Comparison of ENCODE assay signal across 30 cellular contexts in genomic region chr12:17283563-17283962, GRCh38.
"Had no signal": no experiment of that assay in that cellular context is flagged by ENCODE, and none has a peak within 500 bp of the region (broad histone marks: within the 10 kb centered on the region; RNA-seq: fewer than 3 reads in every experiment).

No MANE protein-coding gene starts in this region.

- H3K27ac ChIP-seq: ascending aorta, breast epithelium, cardiac muscle cell, colonic mucosa, WERI-Rb-1 had no signal

- H3K27me3 Mint-ChIP-seq: activated B cell treated with CpG ODN at 0.5 μM for 24 hours; activated CD8-positive, alpha-beta T cell treated with anti-CD3 and anti-CD28 coated beads for 36 hours; activated naive CD4-positive, alpha-beta T cell treated with anti-CD3 and anti-CD28 coated beads, Interleukin-2, amount 50 U/mL, for 24 hours; activated naive CD8-positive, alpha-beta T cell treated with anti-CD3 and anti-CD28 coated beads, Interleukin-2, amount 10 ng/mL, durations not matched to agents 7 days and 5 days; T-cell had no signal

- H3K27ac Mint-ChIP-seq: activated B cell treated with CpG ODN at 0.5 μM for 24 hours; activated CD8-positive, alpha-beta T cell treated with anti-CD3 and anti-CD28 coated beads for 36 hours; activated naive CD4-positive, alpha-beta T cell treated with anti-CD3 and anti-CD28 coated beads for 36 hours; activated naive CD4-positive, alpha-beta T cell treated with anti-CD3 and anti-CD28 coated beads, Interleukin-2, amount 50 U/mL, for 24 hours; activated naive CD8-positive, alpha-beta T cell treated with anti-CD3 and anti-CD28 coated beads, Interleukin-2, amount 10 ng/mL, durations not matched to agents 7 days and 5 days; activated T-helper 2 cell treated with anti-CD3 and anti-CD28 coated beads, Interferon-gamma antibody, Interleukin-2, Interleukin-4, amounts not matched to agents 10 μg/mL and 5 μg/mL and 100 μg/mL, durations not matched to agents 14 hours and 24 hours and 36 hours; brain; T-cell; T-helper 1 cell treated with Interleukin-12 subunit alpha and Interleukin-12 subunit beta and Interleukin-4 antibody, amounts not matched to agents 30 μg/mL and 1 μg/mL, for 36 hours; T-helper 2 cell treated with Interferon-gamma antibody and Interleukin-4, amounts not matched to agents 5 μg/mL and 100 μg/mL, for 36 hours had no signal

- DNase-seq: activated B cell treated with CpG ODN at 0.5 μM for 24 hours; activated CD4-positive, alpha-beta T cell treated with anti-CD3 and anti-CD28 coated beads for 48 hours; activated CD4-positive, alpha-beta T cell treated with anti-CD3 and anti-CD28 coated beads, Interleukin-2, amount 50 U/mL, for 1 hour; activated CD4-positive, alpha-beta T cell treated with anti-CD3 and anti-CD28 coated beads, Interleukin-2, amount 50 U/mL, for 48 hours; activated CD8-positive, alpha-beta memory T cell treated with anti-CD3 and anti-CD28 coated beads for 24 hours; activated CD8-positive, alpha-beta T cell treated with anti-CD3 and anti-CD28 coated beads for 36 hours; activated effector memory CD4-positive, alpha-beta T cell treated with anti-CD3 and anti-CD28 coated beads, Interleukin-2, amount 50 U/mL, for 16 hours; activated naive CD4-positive, alpha-beta T cell treated with anti-CD3 and anti-CD28 coated beads for 36 hours; activated naive CD8-positive, alpha-beta T cell treated with anti-CD3 and anti-CD28 coated beads, Interleukin-2, amount 10 ng/mL, durations not matched to agents 7 days and 5 days; activated T-cell treated with anti-CD3 and anti-CD28 coated beads, Interleukin-2, amount 50 U/mL, for 4 hours; central memory CD4-positive, alpha-beta T cell; cerebellar nuclear complex; colonic mucosa; effector CD8-positive, alpha-beta T cell; foreskin fibroblast; head of caudate nucleus; T-cell; T1000; WERI-Rb-1 had no signal

- H3K4me1 ChIP-seq: ascending aorta, breast epithelium, colonic mucosa had no signal

- H3K4me3 Mint-ChIP-seq: activated B cell treated with CpG ODN at 0.5 μM for 24 hours; activated CD8-positive, alpha-beta T cell treated with anti-CD3 and anti-CD28 coated beads for 36 hours; activated naive CD4-positive, alpha-beta T cell treated with anti-CD3 and anti-CD28 coated beads for 36 hours; activated naive CD4-positive, alpha-beta T cell treated with anti-CD3 and anti-CD28 coated beads, Interleukin-2, amount 50 U/mL, for 24 hours; activated naive CD8-positive, alpha-beta T cell treated with anti-CD3 and anti-CD28 coated beads, Interleukin-2, amount 10 ng/mL, durations not matched to agents 7 days and 5 days; activated T-cell treated with anti-CD3 and anti-CD28 coated beads, Interleukin-2, amount 50 U/mL, for 4 hours; brain; T-cell; T-helper 1 cell treated with Interleukin-12 subunit alpha and Interleukin-12 subunit beta and Interleukin-4 antibody, amounts not matched to agents 30 μg/mL and 1 μg/mL, for 36 hours; T-helper 2 cell treated with Interferon-gamma antibody and Interleukin-4, amounts not matched to agents 5 μg/mL and 100 μg/mL, for 36 hours had no signal

- H3K4me1 Mint-ChIP-seq: activated B cell treated with CpG ODN at 0.5 μM for 24 hours; activated naive CD4-positive, alpha-beta T cell treated with anti-CD3 and anti-CD28 coated beads, Interleukin-2, amount 50 U/mL, for 24 hours; activated naive CD8-positive, alpha-beta T cell treated with anti-CD3 and anti-CD28 coated beads, Interleukin-2, amount 10 ng/mL, durations not matched to agents 7 days and 5 days; brain; T-cell had no signal

- H3K27me3 ChIP-seq: ascending aorta, breast epithelium, cardiac muscle cell, colonic mucosa had no signal

- H3K9me3 ChIP-seq: colonic mucosa had no signal

- H3K36me3 ChIP-seq: ascending aorta, breast epithelium, cardiac muscle cell, colonic mucosa, WERI-Rb-1 had no signal

- H3K9me3 Mint-ChIP-seq: activated naive CD4-positive, alpha-beta T cell treated with anti-CD3 and anti-CD28 coated beads, Interleukin-2, amount 50 U/mL, for 24 hours had no signal

- FAIRE-seq: frontal cortex had no signal

- ATAC-seq: activated CD4-positive, CD25-positive, alpha-beta regulatory T cell treated with anti-CD3 and anti-CD28 coated beads, Interleukin-2, amount 50 U/mL, for 24 hours; activated CD8-positive, alpha-beta T cell treated with anti-CD3 and anti-CD28 coated beads for 36 hours; activated T-cell treated with anti-CD3 and anti-CD28 coated beads, Interleukin-2, amount 50 U/mL, for 4 hours; esophagus mucosa; T-cell had no signal

- H3K36me3 Mint-ChIP-seq: activated naive CD4-positive, alpha-beta T cell treated with anti-CD3 and anti-CD28 coated beads, Interleukin-2, amount 50 U/mL, for 24 hours; activated naive CD8-positive, alpha-beta T cell treated with anti-CD3 and anti-CD28 coated beads, Interleukin-2, amount 10 ng/mL, durations not matched to agents 7 days and 5 days; brain; T-cell had no signal

- H3K4me3 ChIP-seq: ascending aorta, breast epithelium, cardiac muscle cell, colonic mucosa had no signal
